ENCODE assay signal across 1 cellular context in genomic region chr2:177714704-177715103, GRCh38.
TF ChIP-seq lines count a peak whose summit lies in the region.

No MANE protein-coding gene starts in this region.

TF ChIP-seq in liver, 16 proteins besides CTCF, POLR2A, EP300 and RAD21 (continued from another document):
- TF ChIP-seq ATF3 (IDR thresholded peaks at IDR 0.05) (no peak), HNF4G (IDR thresholded peaks at IDR 0.05) (no peak)
